ENCODE assay signal across 16 cellular contexts in genomic region chr1:53642607-53643006, GRCh38.
"Had no signal": no experiment of that assay in that cellular context is flagged by ENCODE, and none has a peak within 500 bp of the region (broad histone marks: within the 10 kb centered on the region; RNA-seq: fewer than 3 reads in every experiment).

No MANE protein-coding gene starts in this region.

- H3K27ac Mint-ChIP-seq: activated CD4-positive, alpha-beta memory T cell treated with anti-CD3 and anti-CD28 coated beads, Interleukin-2, amount 10 ng/mL, durations not matched to agents 7 days and 5 days; activated CD4-positive, alpha-beta T cell treated with anti-CD3 and anti-CD28 coated beads for 36 hours; activated naive CD4-positive, alpha-beta T cell treated with anti-CD3 and anti-CD28 coated beads for 36 hours; naive B cell had no signal

- H3K27me3 ChIP-seq: body of pancreas, hepatocyte had no signal

- H3K4me1 ChIP-seq: body of pancreas, SJCRH30, tibial nerve had no signal

- DNase-seq: activated CD4-positive, alpha-beta memory T cell treated with anti-CD3 and anti-CD28 coated beads, Interleukin-2, amount 10 ng/mL, durations not matched to agents 7 days and 5 days; activated CD4-positive, alpha-beta T cell treated with anti-CD3 and anti-CD28 coated beads for 36 hours; activated CD8-positive, alpha-beta memory T cell treated with anti-CD3 and anti-CD28 coated beads, Interleukin-2, amount 50 U/mL, for 48 hours; activated naive CD4-positive, alpha-beta T cell treated with anti-CD3 and anti-CD28 coated beads for 36 hours; body of pancreas; dermis blood vessel endothelial cell; erythroblast; midbrain; naive B cell; SJCRH30; stimulated activated CD4-positive, alpha-beta T cell treated with anti-CD3 and anti-CD28 coated beads, Interleukin-15, amount 100 ng/mL, for 24 hours; stimulated activated CD4-positive, alpha-beta T cell treated with anti-CD3 and anti-CD28 coated beads, Interleukin-4, amount 100 ng/mL, for 24 hours; SW 1271 had no signal

- H3K36me3 Mint-ChIP-seq: naive B cell had no signal

- H3K4me3 Mint-ChIP-seq: activated CD4-positive, alpha-beta memory T cell treated with anti-CD3 and anti-CD28 coated beads, Interleukin-2, amount 10 ng/mL, durations not matched to agents 7 days and 5 days; activated CD4-positive, alpha-beta T cell treated with anti-CD3 and anti-CD28 coated beads for 36 hours; activated naive CD4-positive, alpha-beta T cell treated with anti-CD3 and anti-CD28 coated beads for 36 hours; central memory CD8-positive, alpha-beta T cell; naive B cell had no signal

- H3K4me3 ChIP-seq: body of pancreas, hepatocyte, SJCRH30, tibial nerve had no signal

- H3K36me3 ChIP-seq: SJCRH30, tibial nerve had no signal

- H3K9me3 Mint-ChIP-seq: activated CD4-positive, alpha-beta memory T cell treated with anti-CD3 and anti-CD28 coated beads, Interleukin-2, amount 10 ng/mL, durations not matched to agents 7 days and 5 days; activated naive CD4-positive, alpha-beta T cell treated with anti-CD3 and anti-CD28 coated beads for 36 hours; central memory CD8-positive, alpha-beta T cell had no signal

- H3K9me3 ChIP-seq: body of pancreas, SJCRH30, tibial nerve had no signal

- H3K4me1 Mint-ChIP-seq: activated CD4-positive, alpha-beta memory T cell treated with anti-CD3 and anti-CD28 coated beads, Interleukin-2, amount 10 ng/mL, durations not matched to agents 7 days and 5 days; activated CD4-positive, alpha-beta T cell treated with anti-CD3 and anti-CD28 coated beads for 36 hours; central memory CD8-positive, alpha-beta T cell; naive B cell had no signal

- H3K27me3 Mint-ChIP-seq: activated CD4-positive, alpha-beta T cell treated with anti-CD3 and anti-CD28 coated beads for 36 hours had no signal

- H3K27ac ChIP-seq: body of pancreas, hepatocyte, SJCRH30, tibial nerve had no signal

- ATAC-seq: activated CD4-positive, alpha-beta T cell treated with anti-CD3 and anti-CD28 coated beads for 36 hours; body of pancreas had no signal
